ENCODE assay signal across 20 cellular contexts in genomic region chr17:72843591-72843990, GRCh38.
DNase-seq lines count a peak whose midpoint lies in the region; ATAC-seq, FAIRE-seq and TF ChIP-seq lines count a peak whose summit lies in the region.
"Had no signal": no experiment of that assay in that cellular context is flagged by ENCODE, and none has a peak within 500 bp of the region (broad histone marks: within the 10 kb centered on the region; RNA-seq: fewer than 3 reads in every experiment).

No MANE protein-coding gene starts in this region.

- no peak overlapping the region for H3K27ac ChIP-seq in HepG2 (ENCODE audit: extremely low read length, insufficient read depth, low read length)
- H3K27ac ChIP-seq in right lobe of liver: no peak overlapping the region
- H3K27ac ChIP-seq in hepatocyte: peak overlapping the region; percentile 51
- H3K27ac ChIP-seq in small intestine (ENCODE audit: low read depth in 1 of 2, low read length in 1 of 2): no peak overlapping the region
- H3K27ac ChIP-seq in adrenal gland: no peak overlapping the region

- H3K79me2 ChIP-seq in HepG2 (ENCODE audit: insufficient read depth, low read length) (no peaks in the 10 kb centered on the region), hepatocyte (no peaks in the 10 kb centered on the region)

- no peak overlapping the region for H2AFZ ChIP-seq in HepG2 (ENCODE audit: low read length)
- H2AFZ ChIP-seq in hepatocyte: no peak overlapping the region

- H3K9me3 ChIP-seq in HepG2 (ENCODE audit: low read length) (peaks cover 10% of the 10 kb centered on the region; the same call in 1 of the 2 replicates), right lobe of liver (no peaks in the 10 kb centered on the region), hepatocyte (ENCODE audit: low read depth) (no peaks in the 10 kb centered on the region), small intestine (ENCODE audit: control insufficient read depth, low read depth) (no peaks in the 10 kb centered on the region), adrenal gland (replicated peaks in 1 of 3) (no peaks in the 10 kb centered on the region)
- H3K9me3 ChIP-seq: BE2C had no signal

- no peaks in the 10 kb centered on the region for H3K27me3 Mint-ChIP-seq in activated T-cell treated with anti-CD3 and anti-CD28 coated beads, Interleukin-2, amount 50 U/mL, for 4 hours (ENCODE audit: low read depth)
- no peaks in the 10 kb centered on the region for H3K27me3 Mint-ChIP-seq in MCF 10A (ENCODE audit: insufficient read depth, unreplicated experiment)
- H3K27me3 Mint-ChIP-seq: CD4-positive, CD25-positive, alpha-beta regulatory T cell; CD8-positive, alpha-beta memory T cell had no signal

- H3K4me1 Mint-ChIP-seq in activated T-cell treated with anti-CD3 and anti-CD28 coated beads, Interleukin-2, amount 50 U/mL, for 4 hours (ENCODE audit: low read depth): no peaks in the 10 kb centered on the region
- no peaks in the 10 kb centered on the region for H3K4me1 Mint-ChIP-seq in MCF 10A (ENCODE audit: insufficient read depth, unreplicated experiment)
- H3K4me1 Mint-ChIP-seq: CD8-positive, alpha-beta memory T cell had no signal

- H3K9me3 Mint-ChIP-seq in activated T-cell treated with anti-CD3 and anti-CD28 coated beads, Interleukin-2, amount 50 U/mL, for 4 hours: peaks cover 8% of the 10 kb centered on the region
- H3K9me3 Mint-ChIP-seq in MCF 10A (ENCODE audit: unreplicated experiment): no peaks in the 10 kb centered on the region

- H3K4me2 ChIP-seq in HepG2 (ENCODE audit: low read depth, low read length) (no peak overlapping the region), hepatocyte (no peak overlapping the region)

- TF ChIP-seq EP300 in HepG2 (IDR thresholded peaks at IDR 0.05; ENCODE audit: low read depth in 2 of 2, low read length in 2 of 2) (no peak), HepG2 (CRISPR knock-in tag; IDR thresholded peaks at IDR 0.05; ENCODE audit: borderline replicate concordance) (no peak)

- TF ChIP-seq CTCF in HepG2 (CRISPR knock-in tag; IDR thresholded peaks at IDR 0.05) (no peak), right lobe of liver (IDR thresholded peaks at IDR 0.05) (no peak), hepatocyte (IDR thresholded peaks at IDR 0.05; ENCODE audit: poor library complexity) (no peak), MCF 10A (IDR thresholded peaks at IDR 0.05; ENCODE audit: unreplicated experiment) (no peak), adrenal gland (IDR thresholded peaks at IDR 0.05) (no peak)

- 43% methylated on average over 6 of the region's 6 CpGs for WGBS in HepG2 (ENCODE audit: low lambda C conversion rate)
- WGBS in right lobe of liver (ENCODE audit: insufficient coverage, low coverage, low lambda C conversion rate, missing lambda C conversion rate): 54% methylated on average over 4 of the region's 6 CpGs
- WGBS in hepatocyte (ENCODE audit: low lambda C conversion rate, missing lambda C conversion rate): 75% methylated on average over 6 of the region's 6 CpGs
- WGBS in small intestine, 3 donors: 51 to 66% (median 51%) methylated on average over 6 of the region's 6 CpGs
- WGBS in adrenal gland, 4 donors: 70 to 90% (median 85%) methylated on average over 6 of the region's 6 CpGs

- H3K27me3 ChIP-seq in HepG2 (ENCODE audit: control insufficient read depth in 1 of 2, insufficient read depth in 2 of 2, low read length in 2 of 2) (no peaks in the 10 kb centered on the region), right lobe of liver (no peaks in the 10 kb centered on the region), hepatocyte (no peaks in the 10 kb centered on the region), small intestine (ENCODE audit: control insufficient read depth in 2 of 2, insufficient read depth in 2 of 2, low read length in 2 of 2) (no peaks in the 10 kb centered on the region), adrenal gland (no peaks in the 10 kb centered on the region)
- H3K27me3 ChIP-seq: BE2C had no signal

- no peak overlapping the region for H3K4me3 ChIP-seq in HepG2 (replicated peaks in 1 of 3; ENCODE audit: insufficient read depth in 1 of 3, low read depth in 2 of 3, low read length in 3 of 3)
- H3K4me3 ChIP-seq in right lobe of liver: no peak overlapping the region
- no peak overlapping the region for H3K4me3 ChIP-seq in hepatocyte
- H3K4me3 ChIP-seq in small intestine (ENCODE audit: low read depth in 1 of 2, low read length in 2 of 2): no peak overlapping the region
- no peak overlapping the region for H3K4me3 ChIP-seq in adrenal gland

- peaks cover 52% of the 10 kb centered on the region for H3K36me3 Mint-ChIP-seq in activated T-cell treated with anti-CD3 and anti-CD28 coated beads, Interleukin-2, amount 50 U/mL, for 4 hours (ENCODE audit: insufficient read depth)
- H3K36me3 Mint-ChIP-seq in MCF 10A (ENCODE audit: insufficient read depth, unreplicated experiment): no peaks in the 10 kb centered on the region

- no peak overlapping the region for H3K4me3 Mint-ChIP-seq in activated T-cell treated with anti-CD3 and anti-CD28 coated beads, Interleukin-2, amount 50 U/mL, for 4 hours
- no peak overlapping the region for H3K4me3 Mint-ChIP-seq in MCF 10A (ENCODE audit: unreplicated experiment)
- H3K4me3 Mint-ChIP-seq: CD4-positive, CD25-positive, alpha-beta regulatory T cell; CD8-positive, alpha-beta memory T cell; HFFc6 had no signal

- H4K20me1 ChIP-seq in HepG2 (ENCODE audit: insufficient read depth, low read length) (no peaks in the 10 kb centered on the region), hepatocyte (ENCODE audit: insufficient read depth, poor library complexity, severe bottlenecking) (no peaks in the 10 kb centered on the region)

- intact Hi-C loops in HepG2 (cut with micrococcal nuclease; ENCODE audit: unreplicated experiment): no loop called here
- intact Hi-C loops in right lobe of liver (cut with DNase I): no loop called here
- intact Hi-C loops in MCF 10A (cut with micrococcal nuclease): no loop called here
- intact Hi-C loops in adrenal gland (cut with DNase I): no loop called here

- DNase-seq in HepG2 (ENCODE audit: low spot score) (peak; percentile 69), right lobe of liver (no peak), hepatocyte (ENCODE audit: low spot score) (peak; percentile 36), small intestine (peak; percentile 82), MCF 10A (ENCODE audit: unreplicated experiment) (no peak), adrenal gland (no peak)
- no peak for DNase-seq in activated T-cell treated with anti-CD3 and anti-CD28 coated beads, Interleukin-2, amount 50 U/mL, for 4 hours
- DNase-seq: 8988T; BE2C; C1 segment of cervical spinal cord; CD4-positive, CD25-positive, alpha-beta regulatory T cell; CD8-positive, alpha-beta memory T cell; COR-L47; DMS79 treated with DMSO at 0.1 percent for 48 hours; GF-D8; GOT3; H7; HFFc6 had no signal

- peak; percentile 77 for FAIRE-seq in HepG2 (lab: Jason Lieb, UNC)
- FAIRE-seq in small intestine (lab: Jason Lieb, UNC): no peak
- FAIRE-seq: D721Med had no signal

- POLR2A ChIA-PET in HepG2 (lab: Yijun Ruan, JAX): interaction anchor here (0.7 to 1.0 kb wide), 2 partner anchors 15 to 423 kb away, joined by 3 read pairs; no protein-coding TSS in a partner anchor
- POLR2A ChIA-PET in MCF 10A (lab: Yijun Ruan, JAX): interaction anchor here (1.1 kb wide), 1 partner anchor 10 kb away, joined by 3 read pairs; no protein-coding TSS in a partner anchor

- no peaks in the 10 kb centered on the region for H3K9me2 ChIP-seq in hepatocyte (replicated peaks; ENCODE audit: insufficient read depth)

- no peak for TF ChIP-seq RAD21 in HepG2 (CRISPR knock-in tag; IDR thresholded peaks at IDR 0.05)

- no peak overlapping the region for H3K27ac Mint-ChIP-seq in MCF 10A (ENCODE audit: low read depth, unreplicated experiment)
- H3K27ac Mint-ChIP-seq: CD4-positive, CD25-positive, alpha-beta regulatory T cell; CD8-positive, alpha-beta memory T cell; HFFc6 had no signal

- in situ Hi-C loops in HepG2 (cut with HindIII; ENCODE audit: extremely low pct_ligation_motif_present, low pct_unique_long_range_greater_than_20kb): no loop called here

- H3K36me3 ChIP-seq in HepG2 (replicated peaks in 1 of 2; ENCODE audit: control insufficient read depth in 1 of 2, insufficient read depth in 2 of 2, low read length in 2 of 2) (peaks cover 0 to 4% of the 10 kb centered on the region in 2 experiments; a peak in 1 of 5 replicates), right lobe of liver (peaks cover 0 to 4% (median 0%) of the 10 kb centered on the region in 4 donors), hepatocyte (replicated peaks; ENCODE audit: insufficient read depth, low read depth) (no peaks in the 10 kb centered on the region), small intestine (ENCODE audit: control insufficient read depth in 2 of 2, insufficient read depth in 2 of 2, low read length in 2 of 2) (no peaks in the 10 kb centered on the region), adrenal gland (replicated peaks in 1 of 2) (no peaks in the 10 kb centered on the region)
- H3K36me3 ChIP-seq: BE2C had no signal

- ATAC-seq in HepG2 (peak; percentile 94), right lobe of liver (no peak)
- ATAC-seq in activated T-cell treated with anti-CD3 and anti-CD28 coated beads, Interleukin-2, amount 50 U/mL, for 4 hours: no peak
- ATAC-seq: HCT116 had no signal

- H3K9ac ChIP-seq in HepG2 (ENCODE audit: insufficient read depth, low read depth, low read length): no peak overlapping the region

- peaks cover 25% of the 10 kb centered on the region for H3K4me1 ChIP-seq in HepG2 (ENCODE audit: insufficient read depth, low read length)
- no peaks in the 10 kb centered on the region for H3K4me1 ChIP-seq in right lobe of liver
- H3K4me1 ChIP-seq in hepatocyte (ENCODE audit: insufficient read depth): no peaks in the 10 kb centered on the region
- no peaks in the 10 kb centered on the region for H3K4me1 ChIP-seq in small intestine (ENCODE audit: control insufficient read depth in 2 of 2, insufficient read depth in 1 of 2, low read depth in 1 of 2, low read length in 1 of 2)
- no peaks in the 10 kb centered on the region for H3K4me1 ChIP-seq in adrenal gland (replicated peaks in 1 of 2)
- H3K4me1 ChIP-seq: BE2C had no signal

- TF ChIP-seq POLR2A in HepG2 (IDR thresholded peaks at IDR 0.05; ENCODE audit: insufficient read depth in 1 of 2, low read depth in 2 of 2, low read length in 2 of 2): no peak
- TF ChIP-seq POLR2A in right lobe of liver (IDR thresholded peaks at IDR 0.05): no peak
- TF ChIP-seq POLR2A in adrenal gland (IDR thresholded peaks at IDR 0.05): no peak

- BruUV-seq in HepG2 (replicated peaks; lab: Mats Ljungman, UMichigan) (no TSS peak), MCF 10A (replicated peaks; lab: Mats Ljungman, UMichigan) (no TSS peak)

- CTCF ChIA-PET in HepG2 (lab: Yijun Ruan, JAX; ENCODE audit: low intra/inter-chr PET ratio, low total read pairs): no interaction called here
- CTCF ChIA-PET in MCF 10A (lab: Yijun Ruan, JAX): interaction anchor here (1.0 kb wide), 1 partner anchor 115 kb away, joined by 4 read pairs; no protein-coding TSS in a partner anchor

TF ChIP-seq in HepG2, 621 proteins besides CTCF, POLR2A, EP300 and RAD21 (continues in another document):
- TF ChIP-seq FOXA3 (CRISPR knock-in tag; IDR thresholded peaks at IDR 0.05) (peak; percentile 35; the same call in 1 of the 2 replicates), SOX5 (CRISPR knock-in tag; IDR thresholded peaks at IDR 0.05; ENCODE audit: borderline replicate concordance) (peak; percentile 50; the same call in 1 of the 2 replicates)

Comparison
In these comparisons a context has a peak if more than half of its experiments do, and no peak if none do; other contexts are left out.
1. DNase-seq: peak in HepG2 (single experiment), hepatocyte (single experiment) and small intestine (single experiment); none in right lobe of liver (0 of 3), activated T-cell treated with anti-CD3 and anti-CD28 coated beads, Interleukin-2, amount 50 U/mL, for 4 hours (single experiment), MCF 10A (single experiment) and adrenal gland (0 of 7).